23 cellular contexts compared by ENCODE assay signal in the genomic region with DNA sequence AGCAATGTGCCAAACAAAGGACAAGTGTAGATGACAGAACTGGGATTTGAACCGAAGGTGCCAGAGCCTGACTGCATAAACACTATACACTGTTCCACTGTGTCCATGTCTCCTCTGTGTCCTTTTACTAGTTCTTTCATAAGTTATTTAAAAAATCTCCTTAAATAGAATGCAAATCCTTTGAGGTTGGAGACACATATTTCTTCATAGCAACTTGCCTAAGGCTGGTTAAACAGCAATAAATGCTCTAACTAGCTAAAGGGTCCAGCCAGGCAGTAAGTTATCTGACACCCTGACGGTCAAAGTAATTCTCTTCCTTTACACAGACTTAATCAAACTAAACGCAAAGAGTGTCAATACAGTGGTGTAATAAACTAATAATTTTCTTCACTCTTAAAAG.
DNase-seq lines count a peak whose midpoint lies in the region; ATAC-seq and TF ChIP-seq lines count a peak whose summit lies in the region.
"Had no signal": no experiment of that assay in that cellular context is flagged by ENCODE, and none has a peak within 500 bp of the region (broad histone marks: within the 10 kb centered on the region; RNA-seq: fewer than 3 reads in every experiment).

No MANE protein-coding gene starts in this region.

- TF ChIP-seq CTCF in brain (conservative IDR thresholded peaks at IDR 0.05) (no peak), tibial artery (IDR thresholded peaks at IDR 0.05) (no peak)

- H3K9ac ChIP-seq in trophoblast cell (ENCODE audit: low read length) = no peak overlapping the region
- H3K9ac ChIP-seq: parathyroid adenoma had no signal

- H3K79me1 ChIP-seq in trophoblast cell (ENCODE audit: low read length) = no peaks in the 10 kb centered on the region

- H3K79me2 ChIP-seq in trophoblast cell (ENCODE audit: control insufficient read depth, insufficient read depth, low read length, poor library complexity) = no peaks in the 10 kb centered on the region
- H3K79me2 ChIP-seq: parathyroid adenoma had no signal

- intact Hi-C loops in naive thymus-derived CD4-positive, alpha-beta T cell (cut with micrococcal nuclease) = loop anchor here in 1 of 2 donors (10.0 kb wide), 1 partner anchor 427 kb away; a partner anchor contains a TSS
- intact Hi-C loops in tibial artery (cut with DNase I; ENCODE audit: low total_unique reads) = no loop called here

- POLR2A ChIA-PET in naive thymus-derived CD4-positive, alpha-beta T cell (lab: Charles Lee) = interaction anchor here (1.7 kb wide), 1 partner anchor 76 kb away, joined by 5 read pairs; a partner anchor contains a TSS

- no CpG with 5 or more reads among the region's 3 CpGs for WGBS in trophoblast cell (ENCODE audit: extremely low coverage, insufficient coverage, insufficient read length)

- no peaks in the 10 kb centered on the region for H3K9me3 ChIP-seq in naive thymus-derived CD4-positive, alpha-beta T cell (ENCODE audit: control insufficient read depth in 2 of 3, low read length in 3 of 3)
- H3K9me3 ChIP-seq in tibial artery (no peaks in the 10 kb centered on the region), trophoblast cell (ENCODE audit: insufficient read depth, low read depth, low read length) (no peaks in the 10 kb centered on the region)
- H3K9me3 ChIP-seq: suprapubic skin had no signal

- no peak overlapping the region for H3K14ac ChIP-seq in trophoblast cell (ENCODE audit: low read length)

- no peak overlapping the region for H3K23ac ChIP-seq in trophoblast cell (ENCODE audit: low read length)

- peak overlapping the region; percentile 69 to 79 for H3K27ac Mint-ChIP-seq in stimulated activated naive CD8-positive, alpha-beta T cell treated with anti-CD3 and anti-CD28 coated beads, Interleukin-15, amount 100 ng/mL, for 72 hours
- peak overlapping the region in 4 of 5 experiments; percentile 28 to 96 (median 66) for H3K27ac Mint-ChIP-seq in brain
- peak overlapping the region in 7 of 9 donors; percentile 48 to 94 (median 84) for H3K27ac Mint-ChIP-seq in naive thymus-derived CD4-positive, alpha-beta T cell
- H3K27ac Mint-ChIP-seq: activated T-helper 2 cell treated with anti-CD3 and anti-CD28 coated beads, Interferon-gamma antibody, Interleukin-2, Interleukin-4, amounts not matched to agents 10 μg/mL and 5 μg/mL and 100 μg/mL, durations not matched to agents 14 hours and 24 hours and 36 hours; IgD-negative memory B cell; memory B cell; nephron progenitor cell had no signal

- peaks cover 13 to 76% (median 36%) of the 10 kb centered on the region in 3 experiments for H3K36me3 ChIP-seq in naive thymus-derived CD4-positive, alpha-beta T cell (ENCODE audit: control insufficient read depth in 2 of 3, insufficient read depth in 3 of 3, low read length in 3 of 3)
- H3K36me3 ChIP-seq in tibial artery (no peaks in the 10 kb centered on the region), trophoblast cell (ENCODE audit: control insufficient read depth in 1 of 2, insufficient read depth in 2 of 2, low read length in 2 of 2) (peaks cover 5 to 6% of the 10 kb centered on the region in 2 experiments)
- H3K36me3 ChIP-seq: suprapubic skin had no signal

- no peak overlapping the region for H3K4me3 Mint-ChIP-seq in stimulated activated naive CD8-positive, alpha-beta T cell treated with anti-CD3 and anti-CD28 coated beads, Interleukin-15, amount 100 ng/mL, for 72 hours
- H3K4me3 Mint-ChIP-seq in brain = no peak overlapping the region
- peak overlapping the region in 3 of 10 donors; percentile 8 to 65 (median 11) for H3K4me3 Mint-ChIP-seq in naive thymus-derived CD4-positive, alpha-beta T cell
- H3K4me3 Mint-ChIP-seq: H9, IgD-negative memory B cell, memory B cell, nephron progenitor cell had no signal

- ATAC-seq in stimulated activated naive CD8-positive, alpha-beta T cell treated with anti-CD3 and anti-CD28 coated beads, Interleukin-15, amount 100 ng/mL, for 72 hours = no peak
- no peak for ATAC-seq in stimulated activated naive CD8-positive, alpha-beta T cell treated with anti-CD3 and anti-CD28 coated beads, Interleukin-15, Interleukin-2, amounts not matched to agents 100 U/mL and 50 U/mL, for 24 hours
- no peak for ATAC-seq in naive thymus-derived CD4-positive, alpha-beta T cell
- ATAC-seq: GM12878 had no signal

- no peak overlapping the region for H2BK5ac ChIP-seq in trophoblast cell (ENCODE audit: low read depth, low read length, poor library complexity)

- no peak overlapping the region for H3K27ac ChIP-seq in naive thymus-derived CD4-positive, alpha-beta T cell (ENCODE audit: low read depth, low read length)
- no peak overlapping the region for H3K27ac ChIP-seq in tibial artery
- H3K27ac ChIP-seq in trophoblast cell (ENCODE audit: low read depth, low read length) = no peak overlapping the region
- H3K27ac ChIP-seq: epithelial cell of prostate, parathyroid adenoma, suprapubic skin had no signal

- H3K4me2 ChIP-seq in trophoblast cell (ENCODE audit: low read length) = no peak overlapping the region

- H4K12ac ChIP-seq in trophoblast cell (ENCODE audit: low read depth, low read length) = no peak overlapping the region

- H3K4me3 ChIP-seq in naive thymus-derived CD4-positive, alpha-beta T cell (ENCODE audit: low read length) = no peak overlapping the region
- H3K4me3 ChIP-seq in tibial artery = no peak overlapping the region
- no peak overlapping the region for H3K4me3 ChIP-seq in trophoblast cell (ENCODE audit: low read depth, low read length)
- H3K4me3 ChIP-seq: GM12878, suprapubic skin had no signal

- no peaks in the 10 kb centered on the region for H3K27me3 ChIP-seq in naive thymus-derived CD4-positive, alpha-beta T cell (ENCODE audit: control insufficient read depth in 2 of 2, insufficient read depth in 2 of 2, low read length in 2 of 2)
- no peaks in the 10 kb centered on the region for H3K27me3 ChIP-seq in tibial artery
- no peaks in the 10 kb centered on the region for H3K27me3 ChIP-seq in trophoblast cell (ENCODE audit: insufficient read depth, low read length)
- H3K27me3 ChIP-seq: suprapubic skin had no signal

- peaks cover 63% of the 10 kb centered on the region for H3K4me1 Mint-ChIP-seq in stimulated activated naive CD8-positive, alpha-beta T cell treated with anti-CD3 and anti-CD28 coated beads, Interleukin-15, amount 100 ng/mL, for 72 hours
- H3K4me1 Mint-ChIP-seq in brain = peaks cover 88% of the 10 kb centered on the region
- peaks cover 25 to 96% (median 92%) of the 10 kb centered on the region in 7 donors for H3K4me1 Mint-ChIP-seq in naive thymus-derived CD4-positive, alpha-beta T cell

- H2BK120ac ChIP-seq in trophoblast cell (ENCODE audit: insufficient read depth, low read length, poor library complexity) = no peak overlapping the region

- peaks cover 29 to 34% of the 10 kb centered on the region in 2 donors for H3K4me1 ChIP-seq in naive thymus-derived CD4-positive, alpha-beta T cell (ENCODE audit: control insufficient read depth in 2 of 2, insufficient read depth in 2 of 2, low read length in 2 of 2)
- H3K4me1 ChIP-seq in tibial artery = peaks cover 0 to 41% (median 20%) of the 10 kb centered on the region in 4 donors
- H3K4me1 ChIP-seq in trophoblast cell (ENCODE audit: control insufficient read depth in 1 of 2, insufficient read depth in 2 of 2, low read length in 2 of 2) = no peaks in the 10 kb centered on the region

- no peak overlapping the region for H3K18ac ChIP-seq in trophoblast cell (ENCODE audit: low read length)

- H4K8ac ChIP-seq in trophoblast cell (ENCODE audit: low read depth, low read length) = no peak overlapping the region

- no peak overlapping the region for H2AFZ ChIP-seq in trophoblast cell (ENCODE audit: insufficient read depth, low read length, poor library complexity)
- H2AFZ ChIP-seq: parathyroid adenoma had no signal

- CTCF ChIA-PET in naive thymus-derived CD4-positive, alpha-beta T cell (lab: Charles Lee) = no interaction called here

- no peaks in the 10 kb centered on the region for H3K27me3 Mint-ChIP-seq in stimulated activated naive CD8-positive, alpha-beta T cell treated with anti-CD3 and anti-CD28 coated beads, Interleukin-15, amount 100 ng/mL, for 72 hours
- no peaks in the 10 kb centered on the region for H3K27me3 Mint-ChIP-seq in brain
- no peaks in the 10 kb centered on the region for H3K27me3 Mint-ChIP-seq in naive thymus-derived CD4-positive, alpha-beta T cell
- H3K27me3 Mint-ChIP-seq: IgD-negative memory B cell, memory B cell had no signal

- no peak for DNase-seq in stimulated activated naive CD8-positive, alpha-beta T cell treated with anti-CD3 and anti-CD28 coated beads, Interleukin-15, amount 100 ng/mL, for 72 hours
- DNase-seq in stimulated activated naive CD8-positive, alpha-beta T cell treated with anti-CD3 and anti-CD28 coated beads, Interleukin-15, Interleukin-2, amounts not matched to agents 100 U/mL and 50 U/mL, for 24 hours = no peak
- no peak for DNase-seq in naive thymus-derived CD4-positive, alpha-beta T cell
- DNase-seq in tibial artery (no peak), trophoblast cell (no peak), CD1c-positive myeloid dendritic cell (ENCODE audit: extremely low spot score) (no peak)
- DNase-seq: activated CD4-positive, CD25-positive, alpha-beta regulatory T cell treated with anti-CD3 and anti-CD28 coated beads, Interleukin-2, amount 50 U/mL, for 72 hours; amygdala; DMS79; foreskin fibroblast; H9; NCI-H2081 treated with DMSO at 0.1 percent for 48 hours; NCI-H446 treated with DMSO at 0.1 percent for 48 hours; nephron progenitor cell; SIG-M5 had no signal

- H3K36me3 Mint-ChIP-seq in brain = peaks cover 64% of the 10 kb centered on the region
- peaks cover 11 to 68% (median 44%) of the 10 kb centered on the region in 5 donors for H3K36me3 Mint-ChIP-seq in naive thymus-derived CD4-positive, alpha-beta T cell

- H4K91ac ChIP-seq in trophoblast cell (ENCODE audit: low read depth, low read length) = no peak overlapping the region

- no peak overlapping the region for H2AK5ac ChIP-seq in trophoblast cell (ENCODE audit: low read length)

- H3K4ac ChIP-seq in trophoblast cell (ENCODE audit: low read depth, low read length) = no peak overlapping the region

- H3K9me3 Mint-ChIP-seq in stimulated activated naive CD8-positive, alpha-beta T cell treated with anti-CD3 and anti-CD28 coated beads, Interleukin-15, amount 100 ng/mL, for 72 hours = no peaks in the 10 kb centered on the region
- no peaks in the 10 kb centered on the region for H3K9me3 Mint-ChIP-seq in brain
- peaks cover 0 to 2% (median 0%) of the 10 kb centered on the region in 11 donors for H3K9me3 Mint-ChIP-seq in naive thymus-derived CD4-positive, alpha-beta T cell
- H3K9me3 Mint-ChIP-seq: activated T-helper 2 cell treated with anti-CD3 and anti-CD28 coated beads, Interferon-gamma antibody, Interleukin-2, Interleukin-4, amounts not matched to agents 10 μg/mL and 5 μg/mL and 100 μg/mL, durations not matched to agents 14 hours and 24 hours and 36 hours; H9; IgD-negative memory B cell; memory B cell; nephron progenitor cell had no signal

- H2BK12ac ChIP-seq in trophoblast cell (ENCODE audit: low read length) = no peak overlapping the region
